18 cellular contexts compared by ENCODE assay signal in genomic region chr2:11540148-11540995, GRCh38. TPM values are rescaled to one million over a fixed set of nuclear protein-coding genes. Genes with fewer than 3 reads are reported as not detected.
DNase-seq lines count a peak whose midpoint lies in the region; ATAC-seq and TF ChIP-seq lines count a peak whose summit lies in the region.
"Had no signal": no experiment of that assay in that cellular context is flagged by ENCODE, and none has a peak within 500 bp of the region (broad histone marks: within the 10 kb centered on the region; RNA-seq: fewer than 3 reads in every experiment).

No MANE protein-coding gene starts in this region.

- H3K4me1 ChIP-seq in HEK293 (ENCODE audit: control insufficient read depth, insufficient read depth, low read length): no peaks in the 10 kb centered on the region; the same call in 1 of the 2 replicates
- peaks cover 3% of the 10 kb centered on the region for H3K4me1 ChIP-seq in prostate gland (replicated peaks)
- H3K4me1 ChIP-seq in BE2C: peaks cover 2% of the 10 kb centered on the region; the same call in 1 of the 2 replicates
- H3K4me1 ChIP-seq: parathyroid adenoma, SJSA1 had no signal

- H3K4me3 ChIP-seq in HEK293 (ENCODE audit: low read depth, low read length): no peak overlapping the region
- H3K4me3 ChIP-seq in prostate gland: peak overlapping the region; percentile 34 to 45
- H3K4me3 ChIP-seq in BE2C (ENCODE audit: low read depth, low read length): no peak overlapping the region
- H3K4me3 ChIP-seq: esophagus squamous epithelium, SJSA1, thoracic aorta had no signal

- POLR2A ChIA-PET in HEK293 (lab: Yijun Ruan, JAX): no interaction called here

- peak; percentile 78 for ATAC-seq in Right ventricle myocardium superior (ENCODE audit: poor library complexity)
- ATAC-seq in HG02970 (IDR thresholded peaks at IDR 0.05; ENCODE audit: low FRiP score, unreplicated experiment): no peak
- no peak for ATAC-seq in HG02798 (IDR thresholded peaks at IDR 0.05; ENCODE audit: poor library complexity, unreplicated experiment)
- ATAC-seq: activated CD4-positive, CD25-positive, alpha-beta regulatory T cell treated with anti-CD3 and anti-CD28 coated beads, Interleukin-2, amount 50 U/mL, for 24 hours; activated T-helper 17 cell treated with anti-CD3 and anti-CD28 coated beads, Interleukin-2, amount 50 U/mL, for 72 hours; CD8-positive, alpha-beta T cell had no signal

- H3K9me3 ChIP-seq in HEK293 (ENCODE audit: control insufficient read depth, insufficient read depth, low read depth, low read length) (no peaks in the 10 kb centered on the region), prostate gland (no peaks in the 10 kb centered on the region), BE2C (no peaks in the 10 kb centered on the region)
- H3K9me3 ChIP-seq: esophagus squamous epithelium, SJSA1, thoracic aorta had no signal

- H3K36me3 ChIP-seq in HEK293 (ENCODE audit: control insufficient read depth in 2 of 2, insufficient read depth in 1 of 2, low read length in 2 of 2) (no peaks in the 10 kb centered on the region), prostate gland (no peaks in the 10 kb centered on the region), BE2C (no peaks in the 10 kb centered on the region)
- H3K36me3 ChIP-seq: esophagus squamous epithelium, SJSA1, thoracic aorta had no signal

- H3K27ac ChIP-seq in HEK293 (ENCODE audit: extremely low read depth, low read depth, low read length): no peak overlapping the region
- peak overlapping the region; percentile 87 to 88 for H3K27ac ChIP-seq in prostate gland
- H3K27ac ChIP-seq in caudate nucleus (ENCODE audit: low read depth, low read length): no peak overlapping the region
- H3K27ac ChIP-seq: esophagus squamous epithelium, HL-60, parathyroid adenoma, SJSA1, thoracic aorta had no signal

- TF ChIP-seq CTCF in HEK293 (tag by site-specific recombination; IDR thresholded peaks at IDR 0.05) (no peak), prostate gland (IDR thresholded peaks at IDR 0.05) (no peak), BE2C (IDR thresholded peaks at IDR 0.05; ENCODE audit: low read depth, low read length) (no peak)

- 35% methylated on average over 12 of the region's 12 CpGs for WGBS in prostate gland

- CTCF ChIA-PET in HEK293 (lab: Yijun Ruan, JAX): interaction anchor here (0.6 kb wide), 1 partner anchor 811 kb away, joined by 3 read pairs; no protein-coding TSS in a partner anchor

- TF ChIP-seq POLR2A in prostate gland (IDR thresholded peaks at IDR 0.05): no peak

- DNase-seq in NCI-H2171 treated with DMSO at 0.1 percent for 48 hours (lab: John Stamatoyannopoulos, UW): peak; percentile 38
- peak; percentile 62 for DNase-seq in Right ventricle myocardium superior
- no peak for DNase-seq in prostate gland (ENCODE audit: low spot score)
- DNase-seq in BE2C: no peak
- no peak for DNase-seq in caudate nucleus (lab: John Stamatoyannopoulos, UW)
- DNase-seq: CD8-positive, alpha-beta T cell; esophagus squamous epithelium; islet precursor cell; stimulated activated CD4-positive, alpha-beta T cell treated with anti-CD3 and anti-CD28 coated beads, Interleukin-4, amount 100 ng/mL, for 24 hours had no signal

- intact Hi-C loops in Right ventricle myocardium superior (cut with DNase I): no loop called here
- intact Hi-C loops in prostate gland (cut with DNase I): no loop called here

- H3K27me3 ChIP-seq in prostate gland (replicated peaks; ENCODE audit: insufficient read depth) (no peaks in the 10 kb centered on the region), BE2C (no peaks in the 10 kb centered on the region)

TF ChIP-seq in HEK293, 187 proteins besides CTCF, POLR2A, EP300 and RAD21 (continues in another document):
- TF ChIP-seq ZNF311 (tag by site-specific recombination; IDR thresholded peaks at IDR 0.05; ENCODE audit: borderline replicate concordance) (no peak), ZNF488 (tag by site-specific recombination; IDR thresholded peaks at IDR 0.05) (no peak), ZNF473 (tag by site-specific recombination; IDR thresholded peaks at IDR 0.05) (no peak), SCRT2 (tag by site-specific recombination; IDR thresholded peaks at IDR 0.05) (peak; percentile 91), SP3 (tag by site-specific recombination; IDR thresholded peaks at IDR 0.05) (no peak), ATF2 (tag by site-specific recombination; IDR thresholded peaks at IDR 0.05; ENCODE audit: low read depth) (no peak), ZNF221 (tag by site-specific recombination; IDR thresholded peaks at IDR 0.05; ENCODE audit: borderline replicate concordance) (no peak), ZNF362 (tag by site-specific recombination; IDR thresholded peaks at IDR 0.05) (no peak), ZIC2 (tag by site-specific recombination; IDR thresholded peaks at IDR 0.05) (peak; percentile 32; the same call in 1 of the 2 replicates), ZNF335 (tag by site-specific recombination; conservative IDR thresholded peaks at IDR 0.05) (0 out of 2 replicates have a peak, but pooled peaks have one; percentile 25), TSHZ1 (tag by site-specific recombination; IDR thresholded peaks at IDR 0.05; ENCODE audit: borderline replicate concordance) (no peak), ZNF211 (tag by site-specific recombination; IDR thresholded peaks at IDR 0.05; ENCODE audit: low read depth) (no peak), REPIN1 (tag by site-specific recombination; IDR thresholded peaks at IDR 0.05; ENCODE audit: low read depth) (no peak), ZNF514 (tag by site-specific recombination; IDR thresholded peaks at IDR 0.05) (no peak), ZNF558 (tag by site-specific recombination; IDR thresholded peaks at IDR 0.05) (no peak), ZNF223 (tag by site-specific recombination; IDR thresholded peaks at IDR 0.05) (no peak), MEIS1 (CRISPR knock-in tag; IDR thresholded peaks at IDR 0.05; ENCODE audit: borderline replicate concordance) (no peak), ZNF391 (tag by site-specific recombination; IDR thresholded peaks at IDR 0.05; ENCODE audit: borderline replicate concordance, low read depth) (no peak), ZNF175 (tag by site-specific recombination; IDR thresholded peaks at IDR 0.05) (no peak), ZNF140 (tag by site-specific recombination; IDR thresholded peaks at IDR 0.05) (no peak), ZNF121 (tag by site-specific recombination; IDR thresholded peaks at IDR 0.05) (no peak), SCRT1 (tag by site-specific recombination; IDR thresholded peaks at IDR 0.05; ENCODE audit: borderline replicate concordance) (0 out of 2 replicates have a peak, but pooled peaks have one; percentile 17)

RNA-seq across cellular contexts. Expression of gene GREB1, which starts 6.5 kb away (rescaled TPM):
- total RNA-seq in Right ventricle myocardium superior: 9.0 TPM
- total RNA-seq in prostate gland: 100 to 1,000 TPM; 224 to 392 TPM
- polyA plus RNA-seq in BE2C (2012; ENCODE audit: insufficient read depth, insufficient read length, low read depth): 22.5 TPM
- total RNA-seq: SJSA1 had no signal

Comparison
In these comparisons a context has a peak if more than half of its experiments do, and no peak if none do; other contexts are left out.
1. H3K27ac ChIP-seq: peak in prostate gland (2 of 2); none in HEK293 (single experiment) and caudate nucleus (single experiment).
2. H3K4me3 ChIP-seq: peak in prostate gland (2 of 2); none in HEK293 (single experiment) and BE2C (single experiment).
3. DNase-seq: peak in NCI-H2171 treated with DMSO at 0.1 percent for 48 hours (single experiment) and Right ventricle myocardium superior (single experiment); none in prostate gland (single experiment), BE2C (single experiment) and caudate nucleus (0 of 61).
4. RNA of gene GREB1, which starts 6.5 kb away (total RNA-seq): 224 to 392 TPM in prostate gland; 9.0 TPM in Right ventricle myocardium superior (single experiment); every median in the first group is over 10 times any median in the second.